ENCODE assay signal across 1 cellular context in the genomic region with DNA sequence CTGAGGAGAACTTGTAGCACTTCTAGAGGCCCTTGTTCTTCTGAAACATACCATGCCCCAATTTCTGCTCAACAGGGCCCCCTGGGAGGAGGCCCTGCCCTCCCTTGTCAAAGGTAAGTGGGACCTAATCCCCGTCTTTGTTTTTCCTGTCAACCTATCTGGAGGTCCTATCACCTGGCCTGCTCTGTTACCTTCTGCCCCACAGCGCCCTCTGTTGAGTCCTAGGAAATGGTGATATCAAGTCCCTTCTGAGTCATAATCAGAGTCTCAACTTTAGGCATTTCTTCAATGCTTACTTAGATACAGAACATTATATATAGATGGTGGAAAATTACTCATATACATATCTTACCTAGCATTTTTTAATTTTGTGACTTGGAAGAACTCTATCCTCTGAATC.
TF ChIP-seq lines count a peak whose summit lies in the region.

No MANE protein-coding gene starts in this region.

TF ChIP-seq in H1, 55 proteins besides CTCF, POLR2A, EP300 and RAD21 (continued from another document):
- TF ChIP-seq, protein P1, sequence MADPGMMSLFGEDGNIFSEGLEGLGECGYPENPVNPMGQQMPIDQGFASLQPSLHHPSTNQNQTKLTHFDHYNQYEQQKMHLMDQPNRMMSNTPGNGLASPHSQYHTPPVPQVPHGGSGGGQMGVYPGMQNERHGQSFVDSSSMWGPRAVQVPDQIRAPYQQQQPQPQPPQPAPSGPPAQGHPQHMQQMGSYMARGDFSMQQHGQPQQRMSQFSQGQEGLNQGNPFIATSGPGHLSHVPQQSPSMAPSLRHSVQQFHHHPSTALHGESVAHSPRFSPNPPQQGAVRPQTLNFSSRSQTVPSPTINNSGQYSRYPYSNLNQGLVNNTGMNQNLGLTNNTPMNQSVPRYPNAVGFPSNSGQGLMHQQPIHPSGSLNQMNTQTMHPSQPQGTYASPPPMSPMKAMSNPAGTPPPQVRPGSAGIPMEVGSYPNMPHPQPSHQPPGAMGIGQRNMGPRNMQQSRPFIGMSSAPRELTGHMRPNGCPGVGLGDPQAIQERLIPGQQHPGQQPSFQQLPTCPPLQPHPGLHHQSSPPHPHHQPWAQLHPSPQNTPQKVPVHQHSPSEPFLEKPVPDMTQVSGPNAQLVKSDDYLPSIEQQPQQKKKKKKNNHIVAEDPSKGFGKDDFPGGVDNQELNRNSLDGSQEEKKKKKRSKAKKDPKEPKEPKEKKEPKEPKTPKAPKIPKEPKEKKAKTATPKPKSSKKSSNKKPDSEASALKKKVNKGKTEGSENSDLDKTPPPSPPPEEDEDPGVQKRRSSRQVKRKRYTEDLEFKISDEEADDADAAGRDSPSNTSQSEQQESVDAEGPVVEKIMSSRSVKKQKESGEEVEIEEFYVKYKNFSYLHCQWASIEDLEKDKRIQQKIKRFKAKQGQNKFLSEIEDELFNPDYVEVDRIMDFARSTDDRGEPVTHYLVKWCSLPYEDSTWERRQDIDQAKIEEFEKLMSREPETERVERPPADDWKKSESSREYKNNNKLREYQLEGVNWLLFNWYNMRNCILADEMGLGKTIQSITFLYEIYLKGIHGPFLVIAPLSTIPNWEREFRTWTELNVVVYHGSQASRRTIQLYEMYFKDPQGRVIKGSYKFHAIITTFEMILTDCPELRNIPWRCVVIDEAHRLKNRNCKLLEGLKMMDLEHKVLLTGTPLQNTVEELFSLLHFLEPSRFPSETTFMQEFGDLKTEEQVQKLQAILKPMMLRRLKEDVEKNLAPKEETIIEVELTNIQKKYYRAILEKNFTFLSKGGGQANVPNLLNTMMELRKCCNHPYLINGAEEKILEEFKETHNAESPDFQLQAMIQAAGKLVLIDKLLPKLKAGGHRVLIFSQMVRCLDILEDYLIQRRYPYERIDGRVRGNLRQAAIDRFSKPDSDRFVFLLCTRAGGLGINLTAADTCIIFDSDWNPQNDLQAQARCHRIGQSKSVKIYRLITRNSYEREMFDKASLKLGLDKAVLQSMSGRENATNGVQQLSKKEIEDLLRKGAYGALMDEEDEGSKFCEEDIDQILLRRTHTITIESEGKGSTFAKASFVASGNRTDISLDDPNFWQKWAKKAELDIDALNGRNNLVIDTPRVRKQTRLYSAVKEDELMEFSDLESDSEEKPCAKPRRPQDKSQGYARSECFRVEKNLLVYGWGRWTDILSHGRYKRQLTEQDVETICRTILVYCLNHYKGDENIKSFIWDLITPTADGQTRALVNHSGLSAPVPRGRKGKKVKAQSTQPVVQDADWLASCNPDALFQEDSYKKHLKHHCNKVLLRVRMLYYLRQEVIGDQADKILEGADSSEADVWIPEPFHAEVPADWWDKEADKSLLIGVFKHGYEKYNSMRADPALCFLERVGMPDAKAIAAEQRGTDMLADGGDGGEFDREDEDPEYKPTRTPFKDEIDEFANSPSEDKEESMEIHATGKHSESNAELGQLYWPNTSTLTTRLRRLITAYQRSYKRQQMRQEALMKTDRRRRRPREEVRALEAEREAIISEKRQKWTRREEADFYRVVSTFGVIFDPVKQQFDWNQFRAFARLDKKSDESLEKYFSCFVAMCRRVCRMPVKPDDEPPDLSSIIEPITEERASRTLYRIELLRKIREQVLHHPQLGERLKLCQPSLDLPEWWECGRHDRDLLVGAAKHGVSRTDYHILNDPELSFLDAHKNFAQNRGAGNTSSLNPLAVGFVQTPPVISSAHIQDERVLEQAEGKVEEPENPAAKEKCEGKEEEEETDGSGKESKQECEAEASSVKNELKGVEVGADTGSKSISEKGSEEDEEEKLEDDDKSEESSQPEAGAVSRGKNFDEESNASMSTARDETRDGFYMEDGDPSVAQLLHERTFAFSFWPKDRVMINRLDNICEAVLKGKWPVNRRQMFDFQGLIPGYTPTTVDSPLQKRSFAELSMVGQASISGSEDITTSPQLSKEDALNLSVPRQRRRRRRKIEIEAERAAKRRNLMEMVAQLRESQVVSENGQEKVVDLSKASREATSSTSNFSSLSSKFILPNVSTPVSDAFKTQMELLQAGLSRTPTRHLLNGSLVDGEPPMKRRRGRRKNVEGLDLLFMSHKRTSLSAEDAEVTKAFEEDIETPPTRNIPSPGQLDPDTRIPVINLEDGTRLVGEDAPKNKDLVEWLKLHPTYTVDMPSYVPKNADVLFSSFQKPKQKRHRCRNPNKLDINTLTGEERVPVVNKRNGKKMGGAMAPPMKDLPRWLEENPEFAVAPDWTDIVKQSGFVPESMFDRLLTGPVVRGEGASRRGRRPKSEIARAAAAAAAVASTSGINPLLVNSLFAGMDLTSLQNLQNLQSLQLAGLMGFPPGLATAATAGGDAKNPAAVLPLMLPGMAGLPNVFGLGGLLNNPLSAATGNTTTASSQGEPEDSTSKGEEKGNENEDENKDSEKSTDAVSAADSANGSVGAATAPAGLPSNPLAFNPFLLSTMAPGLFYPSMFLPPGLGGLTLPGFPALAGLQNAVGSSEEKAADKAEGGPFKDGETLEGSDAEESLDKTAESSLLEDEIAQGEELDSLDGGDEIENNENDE (IDR thresholded peaks at IDR 0.05; ENCODE audit: insufficient replicate concordance, low read length) = no peak
- no peak for TF ChIP-seq POLR2AphosphoS5 (IDR thresholded peaks at IDR 0.05; ENCODE audit: low read depth, low read length)
